13 cellular contexts compared by ENCODE assay signal in genomic region chr10:13944901-13945300, GRCh38.
"Had no signal": no experiment of that assay in that cellular context is flagged by ENCODE, and none has a peak within 500 bp of the region (broad histone marks: within the 10 kb centered on the region; RNA-seq: fewer than 3 reads in every experiment).

No MANE protein-coding gene starts in this region.

- H3K36me3 Mint-ChIP-seq: activated CD8-positive, alpha-beta memory T cell treated with anti-CD3 and anti-CD28 coated beads, Interleukin-2, amount 10 ng/mL, durations not matched to agents 7 days and 5 days; activated naive CD8-positive, alpha-beta T cell; natural killer cell treated with Interleukin-12 subunit alpha and Interleukin-12 subunit beta and Interleukin-15 and Interleukin-18, amount 100 ng/mL, for 72 hours had no signal

- H3K9me3 ChIP-seq: upper lobe of right lung had no signal

- H3K27me3 Mint-ChIP-seq: activated naive CD8-positive, alpha-beta T cell had no signal

- DNase-seq: activated CD4-positive, alpha-beta T cell treated with anti-CD3 and anti-CD28 coated beads for 1 hour; activated CD4-positive, alpha-beta T cell treated with anti-CD3 and anti-CD28 coated beads, Interleukin-2, amount 50 U/mL, for 48 hours; activated CD8-positive, alpha-beta memory T cell treated with anti-CD3 and anti-CD28 coated beads, Interleukin-2, amount 10 ng/mL, durations not matched to agents 7 days and 5 days; activated effector memory CD4-positive, alpha-beta T cell treated with anti-CD3 and anti-CD28 coated beads, Interleukin-2, amount 50 U/mL, for 16 hours; activated T-cell treated with anti-CD3 and anti-CD28 coated beads, Interleukin-2, amount 50 U/mL, for 4 hours; effector memory CD4-positive, alpha-beta T cell; retina; small intestine; T-helper 2 cell; upper lobe of right lung had no signal

- H3K4me3 Mint-ChIP-seq: activated CD8-positive, alpha-beta memory T cell treated with anti-CD3 and anti-CD28 coated beads, Interleukin-2, amount 10 ng/mL, durations not matched to agents 7 days and 5 days; activated naive CD8-positive, alpha-beta T cell; activated T-cell treated with anti-CD3 and anti-CD28 coated beads, Interleukin-2, amount 50 U/mL, for 4 hours; natural killer cell treated with Interleukin-12 subunit alpha and Interleukin-12 subunit beta and Interleukin-15 and Interleukin-18, amount 100 ng/mL, for 72 hours had no signal

- H3K4me3 ChIP-seq: lung, upper lobe of right lung had no signal

- H3K27ac ChIP-seq: upper lobe of right lung had no signal

- H3K36me3 ChIP-seq: upper lobe of right lung had no signal

- H3K27me3 ChIP-seq: upper lobe of right lung had no signal

- H3K4me1 Mint-ChIP-seq: activated CD8-positive, alpha-beta memory T cell treated with anti-CD3 and anti-CD28 coated beads, Interleukin-2, amount 10 ng/mL, durations not matched to agents 7 days and 5 days had no signal

- H3K9me3 Mint-ChIP-seq: natural killer cell treated with Interleukin-12 subunit alpha and Interleukin-12 subunit beta and Interleukin-15 and Interleukin-18, amount 100 ng/mL, for 72 hours had no signal

- H3K27ac Mint-ChIP-seq: activated CD8-positive, alpha-beta memory T cell treated with anti-CD3 and anti-CD28 coated beads, Interleukin-2, amount 10 ng/mL, durations not matched to agents 7 days and 5 days; activated naive CD8-positive, alpha-beta T cell; natural killer cell treated with Interleukin-12 subunit alpha and Interleukin-12 subunit beta and Interleukin-15 and Interleukin-18, amount 100 ng/mL, for 72 hours had no signal

- ATAC-seq: activated CD8-positive, alpha-beta memory T cell treated with anti-CD3 and anti-CD28 coated beads, Interleukin-2, amount 10 ng/mL, durations not matched to agents 7 days and 5 days; activated T-cell treated with anti-CD3 and anti-CD28 coated beads, Interleukin-2, amount 50 U/mL, for 4 hours; natural killer cell treated with Interleukin-12 subunit alpha and Interleukin-12 subunit beta and Interleukin-15 and Interleukin-18, amount 100 ng/mL, for 72 hours had no signal
